ENCODE assay signal across 8 cellular contexts in the genomic region with DNA sequence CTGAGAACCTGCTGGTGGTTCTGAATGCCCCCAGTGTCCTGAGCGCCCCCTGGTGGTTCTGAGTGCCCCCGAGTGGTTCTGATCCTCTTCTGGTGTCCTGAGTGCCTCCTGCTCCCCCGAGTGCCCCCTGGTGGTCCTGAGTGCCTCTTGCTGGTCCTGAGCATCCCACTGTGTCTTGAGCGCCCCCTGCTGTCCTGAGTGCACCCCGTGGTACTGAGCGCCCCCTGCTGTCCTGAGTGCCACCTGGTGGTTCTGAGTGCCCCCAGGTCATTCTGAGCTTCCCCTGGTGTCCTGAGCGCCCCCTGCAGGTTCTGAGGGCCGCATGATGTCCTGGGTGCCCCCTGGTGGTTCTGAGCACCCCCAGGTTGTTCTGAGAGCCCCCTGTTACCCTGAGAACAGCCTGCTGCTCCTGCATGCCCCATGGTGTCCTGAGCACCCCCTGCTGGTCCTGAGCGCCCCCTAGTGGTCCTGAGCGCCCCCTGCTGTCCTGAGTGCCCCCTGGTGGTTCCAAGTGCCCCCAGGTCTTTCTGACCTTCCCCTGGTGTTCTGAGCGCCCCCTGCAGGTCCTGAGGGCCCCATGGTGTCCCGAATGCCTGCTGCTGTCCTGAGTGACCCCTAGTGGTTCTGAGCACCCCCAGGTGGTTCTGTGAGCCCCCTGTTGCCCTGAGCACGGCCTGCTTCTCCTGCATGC.
DNase-seq lines count a peak whose midpoint lies in the region; ATAC-seq and TF ChIP-seq lines count a peak whose summit lies in the region.

No MANE protein-coding gene starts in this region.

- DNase-seq in CD1c-positive myeloid dendritic cell (ENCODE audit: extremely low spot score) (peak; percentile 72), fibroblast of mammary gland (ENCODE audit: low read depth) (no peak), iPS-NIHi7 (ENCODE audit: extremely low spot score) (no peak), amniotic stem cell (lab: John Stamatoyannopoulos, UW) (no peak)
- DNase-seq in activated CD4-positive, alpha-beta T cell treated with anti-CD3 and anti-CD28 coated beads for 48 hours: peak; percentile 97
- peak; percentile 53 for DNase-seq in stimulated activated CD8-positive, alpha-beta memory T cell treated with anti-CD3 and anti-CD28 coated beads, Interleukin-7, amount 100 ng/mL, for 24 hours (ENCODE audit: low read depth)

- no peak overlapping the region for H3K4me3 ChIP-seq in fibroblast of mammary gland (ENCODE audit: control insufficient read depth, low read depth, low read length)

- TF ChIP-seq CTCF in fibroblast of mammary gland (conservative IDR thresholded peaks at IDR 0.05; ENCODE audit: control insufficient read depth, insufficient read depth, low read depth, low read length): peak; percentile 12

- peak; percentile 61 for ATAC-seq in GM19351 (IDR thresholded peaks at IDR 0.05; ENCODE audit: unreplicated experiment)
- peak; percentile 72 for ATAC-seq in HG03432 (IDR thresholded peaks at IDR 0.05; ENCODE audit: unreplicated experiment)

Comparison
In these comparisons a context has a peak if more than half of its experiments do, and no peak if none do; other contexts are left out.
1. DNase-seq: peak in CD1c-positive myeloid dendritic cell (single experiment), activated CD4-positive, alpha-beta T cell treated with anti-CD3 and anti-CD28 coated beads for 48 hours (single experiment) and stimulated activated CD8-positive, alpha-beta memory T cell treated with anti-CD3 and anti-CD28 coated beads, Interleukin-7, amount 100 ng/mL, for 24 hours (single experiment); none in fibroblast of mammary gland (single experiment), iPS-NIHi7 (single experiment) and amniotic stem cell (single experiment).